Comparison of ENCODE assay signal across 2 cellular contexts in genomic region chr2:25951071-25951547, GRCh38.
TF ChIP-seq lines count a peak whose summit lies in the region.

No MANE protein-coding gene starts in this region.

TF ChIP-seq in HEK293T, 16 proteins besides CTCF, POLR2A, EP300 and RAD21 (continued from another document):
- TF ChIP-seq, protein P1, sequence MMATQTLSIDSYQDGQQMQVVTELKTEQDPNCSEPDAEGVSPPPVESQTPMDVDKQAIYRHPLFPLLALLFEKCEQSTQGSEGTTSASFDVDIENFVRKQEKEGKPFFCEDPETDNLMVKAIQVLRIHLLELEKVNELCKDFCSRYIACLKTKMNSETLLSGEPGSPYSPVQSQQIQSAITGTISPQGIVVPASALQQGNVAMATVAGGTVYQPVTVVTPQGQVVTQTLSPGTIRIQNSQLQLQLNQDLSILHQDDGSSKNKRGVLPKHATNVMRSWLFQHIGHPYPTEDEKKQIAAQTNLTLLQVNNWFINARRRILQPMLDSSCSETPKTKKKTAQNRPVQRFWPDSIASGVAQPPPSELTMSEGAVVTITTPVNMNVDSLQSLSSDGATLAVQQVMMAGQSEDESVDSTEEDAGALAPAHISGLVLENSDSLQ (IDR thresholded peaks at IDR 0.05), result 0 out of 2 replicates have a peak, but pooled peaks have one; percentile 35
- TF ChIP-seq TARDBP (IDR thresholded peaks at IDR 0.05) (no peak), CTBP1 (IDR thresholded peaks at IDR 0.05; ENCODE audit: borderline replicate concordance) (no peak)

TF ChIP-seq in GM12878, 131 proteins besides CTCF, POLR2A, EP300 and RAD21 (continued from another document):
- TF ChIP-seq NKRF (conservative IDR thresholded peaks at IDR 0.05) (no peak), GABPA (IDR thresholded peaks at IDR 0.05; ENCODE audit: low read depth) (no peak), PAX8 (IDR thresholded peaks at IDR 0.05) (no peak), SMC3 (IDR thresholded peaks at IDR 0.05; ENCODE audit: borderline replicate concordance, low read length) (peak; percentile 96), BCL11A (IDR thresholded peaks at IDR 0.05; ENCODE audit: low read depth, low read length) (no peak), IRF4 (IDR thresholded peaks at IDR 0.05; ENCODE audit: low read depth, low read length) (no peak), ZNF622 (IDR thresholded peaks at IDR 0.05) (no peak), SIX5 (IDR thresholded peaks at IDR 0.05; ENCODE audit: low read depth, low read length, severe bottlenecking) (no peak), RELA (IDR thresholded peaks at IDR 0.05; ENCODE audit: borderline replicate concordance, partially characterized antibody) (no peak), CREB1 (IDR thresholded peaks at IDR 0.05; ENCODE audit: low read depth) (no peak), WRNIP1 (IDR thresholded peaks at IDR 0.05; ENCODE audit: borderline replicate concordance, low read depth, low read length) (no peak), ZNF592 (IDR thresholded peaks at IDR 0.05) (no peak), KLF5 (IDR thresholded peaks at IDR 0.05; ENCODE audit: partially characterized antibody) (no peak), YY1 (IDR thresholded peaks at IDR 0.05; ENCODE audit: low read depth, low read length) (peak; percentile 88), PML (IDR thresholded peaks at IDR 0.05; ENCODE audit: low read length) (no peak), SMAD1 (IDR thresholded peaks at IDR 0.05; ENCODE audit: low read depth, partially characterized antibody) (no peak), TCF12 (IDR thresholded peaks at IDR 0.05; ENCODE audit: low read depth, low read length) (0 out of 2 replicates have a peak, but pooled peaks have one; percentile 53)
- TF ChIP-seq, protein P2, sequence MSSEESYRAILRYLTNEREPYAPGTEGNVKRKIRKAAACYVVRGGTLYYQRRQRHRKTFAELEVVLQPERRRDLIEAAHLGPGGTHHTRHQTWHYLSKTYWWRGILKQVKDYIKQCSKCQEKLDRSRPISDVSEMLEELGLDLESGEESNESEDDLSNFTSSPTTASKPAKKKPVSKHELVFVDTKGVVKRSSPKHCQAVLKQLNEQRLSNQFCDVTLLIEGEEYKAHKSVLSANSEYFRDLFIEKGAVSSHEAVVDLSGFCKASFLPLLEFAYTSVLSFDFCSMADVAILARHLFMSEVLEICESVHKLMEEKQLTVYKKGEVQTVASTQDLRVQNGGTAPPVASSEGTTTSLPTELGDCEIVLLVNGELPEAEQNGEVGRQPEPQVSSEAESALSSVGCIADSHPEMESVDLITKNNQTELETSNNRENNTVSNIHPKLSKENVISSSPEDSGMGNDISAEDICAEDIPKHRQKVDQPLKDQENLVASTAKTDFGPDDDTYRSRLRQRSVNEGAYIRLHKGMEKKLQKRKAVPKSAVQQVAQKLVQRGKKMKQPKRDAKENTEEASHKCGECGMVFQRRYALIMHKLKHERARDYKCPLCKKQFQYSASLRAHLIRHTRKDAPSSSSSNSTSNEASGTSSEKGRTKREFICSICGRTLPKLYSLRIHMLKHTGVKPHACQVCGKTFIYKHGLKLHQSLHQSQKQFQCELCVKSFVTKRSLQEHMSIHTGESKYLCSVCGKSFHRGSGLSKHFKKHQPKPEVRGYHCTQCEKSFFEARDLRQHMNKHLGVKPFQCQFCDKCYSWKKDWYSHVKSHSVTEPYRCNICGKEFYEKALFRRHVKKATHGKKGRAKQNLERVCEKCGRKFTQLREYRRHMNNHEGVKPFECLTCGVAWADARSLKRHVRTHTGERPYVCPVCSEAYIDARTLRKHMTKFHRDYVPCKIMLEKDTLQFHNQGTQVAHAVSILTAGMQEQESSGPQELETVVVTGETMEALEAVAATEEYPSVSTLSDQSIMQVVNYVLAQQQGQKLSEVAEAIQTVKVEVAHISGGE (CRISPR knock-in tag; IDR thresholded peaks at IDR 0.05), result no peak
- TF ChIP-seq, protein P3, sequence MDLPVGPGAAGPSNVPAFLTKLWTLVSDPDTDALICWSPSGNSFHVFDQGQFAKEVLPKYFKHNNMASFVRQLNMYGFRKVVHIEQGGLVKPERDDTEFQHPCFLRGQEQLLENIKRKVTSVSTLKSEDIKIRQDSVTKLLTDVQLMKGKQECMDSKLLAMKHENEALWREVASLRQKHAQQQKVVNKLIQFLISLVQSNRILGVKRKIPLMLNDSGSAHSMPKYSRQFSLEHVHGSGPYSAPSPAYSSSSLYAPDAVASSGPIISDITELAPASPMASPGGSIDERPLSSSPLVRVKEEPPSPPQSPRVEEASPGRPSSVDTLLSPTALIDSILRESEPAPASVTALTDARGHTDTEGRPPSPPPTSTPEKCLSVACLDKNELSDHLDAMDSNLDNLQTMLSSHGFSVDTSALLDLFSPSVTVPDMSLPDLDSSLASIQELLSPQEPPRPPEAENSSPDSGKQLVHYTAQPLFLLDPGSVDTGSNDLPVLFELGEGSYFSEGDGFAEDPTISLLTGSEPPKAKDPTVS (IDR thresholded peaks at IDR 0.05; ENCODE audit: low read depth, low read length), result no peak
- TF ChIP-seq, protein P4, sequence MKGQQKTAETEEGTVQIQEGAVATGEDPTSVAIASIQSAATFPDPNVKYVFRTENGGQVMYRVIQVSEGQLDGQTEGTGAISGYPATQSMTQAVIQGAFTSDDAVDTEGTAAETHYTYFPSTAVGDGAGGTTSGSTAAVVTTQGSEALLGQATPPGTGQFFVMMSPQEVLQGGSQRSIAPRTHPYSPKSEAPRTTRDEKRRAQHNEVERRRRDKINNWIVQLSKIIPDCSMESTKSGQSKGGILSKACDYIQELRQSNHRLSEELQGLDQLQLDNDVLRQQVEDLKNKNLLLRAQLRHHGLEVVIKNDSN (IDR thresholded peaks at IDR 0.05; ENCODE audit: borderline replicate concordance, extremely low read length, insufficient read depth, low read depth, low read length), result no peak
- TF ChIP-seq, protein P5, sequence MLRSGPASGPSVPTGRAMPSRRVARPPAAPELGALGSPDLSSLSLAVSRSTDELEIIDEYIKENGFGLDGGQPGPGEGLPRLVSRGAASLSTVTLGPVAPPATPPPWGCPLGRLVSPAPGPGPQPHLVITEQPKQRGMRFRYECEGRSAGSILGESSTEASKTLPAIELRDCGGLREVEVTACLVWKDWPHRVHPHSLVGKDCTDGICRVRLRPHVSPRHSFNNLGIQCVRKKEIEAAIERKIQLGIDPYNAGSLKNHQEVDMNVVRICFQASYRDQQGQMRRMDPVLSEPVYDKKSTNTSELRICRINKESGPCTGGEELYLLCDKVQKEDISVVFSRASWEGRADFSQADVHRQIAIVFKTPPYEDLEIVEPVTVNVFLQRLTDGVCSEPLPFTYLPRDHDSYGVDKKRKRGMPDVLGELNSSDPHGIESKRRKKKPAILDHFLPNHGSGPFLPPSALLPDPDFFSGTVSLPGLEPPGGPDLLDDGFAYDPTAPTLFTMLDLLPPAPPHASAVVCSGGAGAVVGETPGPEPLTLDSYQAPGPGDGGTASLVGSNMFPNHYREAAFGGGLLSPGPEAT (IDR thresholded peaks at IDR 0.05; ENCODE audit: low read depth), result no peak
TF ChIP-seq in GM12878: peak in this region for 3.
